ENCODE assay signal across 13 cellular contexts in genomic region chr10:17007836-17008235, GRCh38.
DNase-seq lines count a peak whose midpoint lies in the region; ATAC-seq and TF ChIP-seq lines count a peak whose summit lies in the region.
"Had no signal": no experiment of that assay in that cellular context is flagged by ENCODE, and none has a peak within 500 bp of the region (broad histone marks: within the 10 kb centered on the region; RNA-seq: fewer than 3 reads in every experiment).

No MANE protein-coding gene starts in this region.

- H2AFZ ChIP-seq in Loucy (ENCODE audit: low read length), result 0 out of 2 replicates have a peak overlapping the region, but pooled peaks have one; percentile 57
- H2AFZ ChIP-seq in mesenchymal stem cell (ENCODE audit: low read depth, low read length), result no peak overlapping the region
- H2AFZ ChIP-seq in GM23338, result no peak overlapping the region
- H2AFZ ChIP-seq: parathyroid adenoma had no signal

- POLR2A ChIA-PET in CD8-positive, alpha-beta T cell (lab: Charles Lee), result no interaction called here

- no peak overlapping the region for H3K14ac ChIP-seq in mesenchymal stem cell (ENCODE audit: low read length in 2 of 2)

- H3F3A ChIP-seq in Loucy (ENCODE audit: low read depth) (peaks cover 2% of the 10 kb centered on the region; the same call in 1 of the 2 replicates), GM23338 (replicated peaks; ENCODE audit: low read depth) (no peaks in the 10 kb centered on the region)

- peak overlapping the region; percentile 80 to 87 for H3K18ac ChIP-seq in mesenchymal stem cell (ENCODE audit: low read depth in 1 of 2, low read length in 2 of 2)

- H3K27me3 Mint-ChIP-seq in endodermal cell (ENCODE audit: insufficient read depth), result no peaks in the 10 kb centered on the region
- H3K27me3 Mint-ChIP-seq in CD8-positive, alpha-beta T cell (ENCODE audit: low read depth), result no peaks in the 10 kb centered on the region
- H3K27me3 Mint-ChIP-seq in progenitor cell of endocrine pancreas, result no peaks in the 10 kb centered on the region
- no peaks in the 10 kb centered on the region for H3K27me3 Mint-ChIP-seq in GM23338 (ENCODE audit: insufficient read depth, low read depth, poor library complexity)

- no peak overlapping the region for H3K23ac ChIP-seq in mesenchymal stem cell (ENCODE audit: low read length in 2 of 2)

- H3K27ac ChIP-seq in endodermal cell (ENCODE audit: low read depth, low read length) (peak overlapping the region; percentile 98), mesenchymal stem cell (ENCODE audit: low read length, poor library complexity, severe bottlenecking) (no peak overlapping the region), suprapubic skin (peak overlapping the region; percentile 67), GM23338 (ENCODE audit: low read depth) (no peak overlapping the region)
- H3K27ac ChIP-seq in CD8-positive, alpha-beta T cell (ENCODE audit: low read depth, low read length), result no peak overlapping the region
- H3K27ac ChIP-seq: SJCRH30 had no signal

- H3K79me2 ChIP-seq in Loucy (ENCODE audit: insufficient read depth, low read length), result no peaks in the 10 kb centered on the region
- H3K79me2 ChIP-seq in GM23338 (replicated peaks; ENCODE audit: insufficient read depth), result no peaks in the 10 kb centered on the region
- H3K79me2 ChIP-seq: parathyroid adenoma had no signal

- H2AK5ac ChIP-seq in mesenchymal stem cell (ENCODE audit: low read length, severe bottlenecking), result no peak overlapping the region

- ATAC-seq in activated naive CD4-positive, alpha-beta T cell treated with anti-CD3 and anti-CD28 coated beads, Interleukin-2, amount 50 U/mL, for 72 hours, result no peak
- no peak for ATAC-seq in CD8-positive, alpha-beta T cell
- ATAC-seq in GM23338, result no peak

- H3K9ac ChIP-seq in Loucy (ENCODE audit: low read depth, low read length, poor library complexity, severe bottlenecking) (no peak overlapping the region), endodermal cell (ENCODE audit: extremely low read depth, low read length, poor library complexity, severe bottlenecking) (no peak overlapping the region), mesenchymal stem cell (ENCODE audit: low read length) (peak overlapping the region; percentile 75)
- H3K9ac ChIP-seq: parathyroid adenoma had no signal

- peaks cover 13% of the 10 kb centered on the region for H3K36me3 Mint-ChIP-seq in endodermal cell (ENCODE audit: low read depth)
- peaks cover 26 to 32% of the 10 kb centered on the region in 2 donors for H3K36me3 Mint-ChIP-seq in activated naive CD4-positive, alpha-beta T cell treated with anti-CD3 and anti-CD28 coated beads, Interleukin-2, amount 50 U/mL, for 72 hours
- peaks cover 9% of the 10 kb centered on the region for H3K36me3 Mint-ChIP-seq in CD8-positive, alpha-beta T cell
- H3K36me3 Mint-ChIP-seq in progenitor cell of endocrine pancreas (ENCODE audit: insufficient read depth), result peaks cover 2% of the 10 kb centered on the region
- peaks cover 13% of the 10 kb centered on the region for H3K36me3 Mint-ChIP-seq in GM23338 (ENCODE audit: low read depth)

- no peak for TF ChIP-seq POLR2A in suprapubic skin (IDR thresholded peaks at IDR 0.05)

- peak overlapping the region; percentile 92 for H4K8ac ChIP-seq in mesenchymal stem cell (ENCODE audit: low read length)

- H4K91ac ChIP-seq in mesenchymal stem cell (ENCODE audit: low read length), result peak overlapping the region; percentile 44

- no peak overlapping the region for H3K27ac Mint-ChIP-seq in endodermal cell
- no peak overlapping the region for H3K27ac Mint-ChIP-seq in activated naive CD4-positive, alpha-beta T cell treated with anti-CD3 and anti-CD28 coated beads, Interleukin-2, amount 50 U/mL, for 72 hours
- H3K27ac Mint-ChIP-seq in CD8-positive, alpha-beta T cell, result no peak overlapping the region
- no peak overlapping the region for H3K27ac Mint-ChIP-seq in progenitor cell of endocrine pancreas
- no peak overlapping the region for H3K27ac Mint-ChIP-seq in GM23338
- H3K27ac Mint-ChIP-seq: IgD-negative memory B cell had no signal

- TF ChIP-seq EP300 in suprapubic skin (IDR thresholded peaks at IDR 0.05), result no peak

- peak overlapping the region; percentile 89 to 95 for H2BK12ac ChIP-seq in mesenchymal stem cell (ENCODE audit: low read length in 2 of 2)

- H3K4me1 ChIP-seq in Loucy (ENCODE audit: insufficient read depth, low read length, poor library complexity, severe bottlenecking) (peaks cover 32% of the 10 kb centered on the region), endodermal cell (ENCODE audit: control insufficient read depth, insufficient read depth, low read length) (peaks cover 3% of the 10 kb centered on the region), mesenchymal stem cell (ENCODE audit: control insufficient read depth, insufficient read depth, low read depth, low read length) (peaks cover 4% of the 10 kb centered on the region), suprapubic skin (peaks cover 51% of the 10 kb centered on the region), GM23338 (ENCODE audit: insufficient read depth) (no peaks in the 10 kb centered on the region)
- H3K4me1 ChIP-seq in CD8-positive, alpha-beta T cell (ENCODE audit: insufficient read depth, low read length), result peaks cover 34% of the 10 kb centered on the region
- H3K4me1 ChIP-seq: BE2C, parathyroid adenoma had no signal

- H3K36me3 ChIP-seq in Loucy (ENCODE audit: insufficient read depth, low read length) (no peaks in the 10 kb centered on the region), endodermal cell (ENCODE audit: control insufficient read depth, insufficient read depth, low read length) (no peaks in the 10 kb centered on the region), mesenchymal stem cell (ENCODE audit: control insufficient read depth in 1 of 2, insufficient read depth in 2 of 2, low read depth in 1 of 2, low read length in 2 of 2) (no peaks in the 10 kb centered on the region), suprapubic skin (no peaks in the 10 kb centered on the region), GM23338 (ENCODE audit: insufficient read depth) (no peaks in the 10 kb centered on the region)
- no peaks in the 10 kb centered on the region for H3K36me3 ChIP-seq in CD8-positive, alpha-beta T cell (ENCODE audit: insufficient read depth, low read length)
- H3K36me3 ChIP-seq: BE2C, SJCRH30 had no signal

- no peaks in the 10 kb centered on the region for H3K9me3 ChIP-seq in Loucy (ENCODE audit: insufficient read depth, low read depth, low read length)
- peaks cover 56% of the 10 kb centered on the region for H3K9me3 ChIP-seq in endodermal cell (ENCODE audit: control insufficient read depth, low read length)
- peaks cover 4% of the 10 kb centered on the region for H3K9me3 ChIP-seq in mesenchymal stem cell (ENCODE audit: control insufficient read depth, low read length)
- H3K9me3 ChIP-seq in suprapubic skin, result no peaks in the 10 kb centered on the region
- no peaks in the 10 kb centered on the region for H3K9me3 ChIP-seq in CD8-positive, alpha-beta T cell (ENCODE audit: low read length)
- H3K9me3 ChIP-seq: BE2C had no signal

- WGBS in endodermal cell (ENCODE audit: insufficient coverage in 1 of 2, insufficient read length in 1 of 2), 2 experiments, result 82 to 91% methylated on average over 1 to 4 of the region's 4 CpGs
- 41% methylated on average over 2 of the region's 4 CpGs for WGBS in mesenchymal stem cell
- WGBS in suprapubic skin, result 54% methylated on average over 4 of the region's 4 CpGs

- H3K4ac ChIP-seq in mesenchymal stem cell (ENCODE audit: low read depth in 1 of 2, low read length in 2 of 2), result peak overlapping the region; percentile 86 to 96

- peaks cover 19% of the 10 kb centered on the region for H3K4me1 Mint-ChIP-seq in endodermal cell
- peaks cover 46% of the 10 kb centered on the region for H3K4me1 Mint-ChIP-seq in CD8-positive, alpha-beta T cell (ENCODE audit: low read depth)
- H3K4me1 Mint-ChIP-seq in progenitor cell of endocrine pancreas (ENCODE audit: low read depth), result peaks cover 2% of the 10 kb centered on the region
- no peaks in the 10 kb centered on the region for H3K4me1 Mint-ChIP-seq in GM23338

- intact Hi-C loops in CD8-positive, alpha-beta T cell (cut with DNase I, micrococcal nuclease), result loop anchor here in 1 of 2 experiments (10.0 kb wide), 1 partner anchor 57 kb away; no protein-coding TSS in a partner anchor

- DNase-seq in endodermal cell (peak; percentile 11), mesenchymal stem cell (peak; percentile 74), suprapubic skin (ENCODE audit: low spot score in 2 of 2) (no peak), progenitor cell of endocrine pancreas (ENCODE audit: low spot score, unreplicated experiment) (no peak), GM23338 (ENCODE audit: low spot score) (no peak)
- no peak for DNase-seq in activated naive CD4-positive, alpha-beta T cell treated with anti-CD3 and anti-CD28 coated beads, Interleukin-2, amount 50 U/mL, for 72 hours (ENCODE audit: low spot score in 2 of 2)
- DNase-seq in CD8-positive, alpha-beta T cell, result no peak
- DNase-seq: BE2C; SJCRH30; stimulated activated CD4-positive, alpha-beta T cell treated with anti-CD3 and anti-CD28 coated beads, Interleukin-12 subunit alpha, Interleukin-12 subunit beta, amount 100 ng/mL, for 4 hours had no signal

- no peak overlapping the region for H2BK5ac ChIP-seq in mesenchymal stem cell (ENCODE audit: low read depth, low read length, poor library complexity, severe bottlenecking)

- no peaks in the 10 kb centered on the region for H4K20me1 ChIP-seq in Loucy (ENCODE audit: insufficient read depth, low read length, poor library complexity, severe bottlenecking)
- H4K20me1 ChIP-seq in GM23338 (replicated peaks; ENCODE audit: insufficient read depth), result no peaks in the 10 kb centered on the region

- H3K9me2 ChIP-seq in Loucy (replicated peaks; ENCODE audit: low read depth, low read length) (no peaks in the 10 kb centered on the region), GM23338 (ENCODE audit: insufficient read depth) (peaks cover 7% of the 10 kb centered on the region; the same call in 1 of the 2 replicates)

- H2BK120ac ChIP-seq in mesenchymal stem cell (ENCODE audit: low read depth, low read length), result peak overlapping the region; percentile 91

- peaks cover 44% of the 10 kb centered on the region for H3K9me3 Mint-ChIP-seq in endodermal cell
- H3K9me3 Mint-ChIP-seq in activated naive CD4-positive, alpha-beta T cell treated with anti-CD3 and anti-CD28 coated beads, Interleukin-2, amount 50 U/mL, for 72 hours, result peaks cover 11 to 12% of the 10 kb centered on the region in 2 donors
- no peaks in the 10 kb centered on the region for H3K9me3 Mint-ChIP-seq in CD8-positive, alpha-beta T cell
- no peaks in the 10 kb centered on the region for H3K9me3 Mint-ChIP-seq in progenitor cell of endocrine pancreas (ENCODE audit: low read depth)
- H3K9me3 Mint-ChIP-seq in GM23338, result peaks cover 20% of the 10 kb centered on the region

- H3K4me2 ChIP-seq in Loucy (ENCODE audit: low read depth, low read length, poor library complexity, severe bottlenecking) (peak overlapping the region; percentile 42), mesenchymal stem cell (ENCODE audit: low read length, poor library complexity, severe bottlenecking) (no peak overlapping the region), GM23338 (no peak overlapping the region)

- no peak overlapping the region for H3K4me3 ChIP-seq in Loucy (ENCODE audit: low read length, poor library complexity, severe bottlenecking)
- H3K4me3 ChIP-seq in endodermal cell (ENCODE audit: low read length), result no peak overlapping the region
- H3K4me3 ChIP-seq in mesenchymal stem cell (ENCODE audit: insufficient read depth in 1 of 2, low read depth in 1 of 2, low read length in 2 of 2), result no peak overlapping the region
- H3K4me3 ChIP-seq in suprapubic skin, result no peak overlapping the region
- H3K4me3 ChIP-seq in CD8-positive, alpha-beta T cell (ENCODE audit: low read depth, low read length), result no peak overlapping the region
- H3K4me3 ChIP-seq in GM23338, result no peak overlapping the region
- H3K4me3 ChIP-seq: SJCRH30 had no signal

- H3K27me3 ChIP-seq in Loucy (ENCODE audit: insufficient read depth, low read length, poor library complexity, severe bottlenecking), result no peaks in the 10 kb centered on the region
- H3K27me3 ChIP-seq in endodermal cell (ENCODE audit: control insufficient read depth, insufficient read depth, low read length, poor library complexity, severe bottlenecking), result no peaks in the 10 kb centered on the region
- H3K27me3 ChIP-seq in mesenchymal stem cell (ENCODE audit: control insufficient read depth in 1 of 2, insufficient read depth in 1 of 2, low read length in 2 of 2), result no peaks in the 10 kb centered on the region
- no peaks in the 10 kb centered on the region for H3K27me3 ChIP-seq in suprapubic skin
- H3K27me3 ChIP-seq in CD8-positive, alpha-beta T cell (ENCODE audit: insufficient read depth, low read length), result no peaks in the 10 kb centered on the region
- no peaks in the 10 kb centered on the region for H3K27me3 ChIP-seq in GM23338 (ENCODE audit: insufficient read depth)
- H3K27me3 ChIP-seq: BE2C, SJCRH30 had no signal

- CTCF ChIA-PET in CD8-positive, alpha-beta T cell (lab: Charles Lee), result no interaction called here

- TF ChIP-seq CTCF in Loucy (conservative IDR thresholded peaks at IDR 0.05; ENCODE audit: low read length), result no peak
- no peak for TF ChIP-seq CTCF in endodermal cell (conservative IDR thresholded peaks at IDR 0.05)
- TF ChIP-seq CTCF in suprapubic skin (IDR thresholded peaks at IDR 0.05), result no peak
- no peak for TF ChIP-seq CTCF in CD8-positive, alpha-beta T cell (IDR thresholded peaks at IDR 0.05)
- no peak for TF ChIP-seq CTCF in progenitor cell of endocrine pancreas (IDR thresholded peaks at IDR 0.05; ENCODE audit: unreplicated experiment)
- no peak for TF ChIP-seq CTCF in GM23338 (conservative IDR thresholded peaks at IDR 0.05; ENCODE audit: low read depth in 2 of 2)

- peak overlapping the region; percentile 95 for H2BK15ac ChIP-seq in mesenchymal stem cell (ENCODE audit: low read depth, poor library complexity, severe bottlenecking)

- H3K4me3 Mint-ChIP-seq in endodermal cell, result no peak overlapping the region
- no peak overlapping the region for H3K4me3 Mint-ChIP-seq in CD8-positive, alpha-beta T cell
- no peak overlapping the region for H3K4me3 Mint-ChIP-seq in progenitor cell of endocrine pancreas (ENCODE audit: low read depth)
- H3K4me3 Mint-ChIP-seq in GM23338, result no peak overlapping the region
- H3K4me3 Mint-ChIP-seq: IgD-negative memory B cell had no signal

- no peaks in the 10 kb centered on the region for H3K79me1 ChIP-seq in mesenchymal stem cell (replicated peaks; ENCODE audit: low read length, poor library complexity, severe bottlenecking)

Comparison
In these comparisons a context has a peak if more than half of its experiments do, and no peak if none do; other contexts are left out.
1. DNase-seq: peak in endodermal cell (single experiment) and mesenchymal stem cell (single experiment); none in suprapubic skin (0 of 2), activated naive CD4-positive, alpha-beta T cell treated with anti-CD3 and anti-CD28 coated beads, Interleukin-2, amount 50 U/mL, for 72 hours (0 of 2), CD8-positive, alpha-beta T cell (0 of 7), progenitor cell of endocrine pancreas (single experiment) and GM23338 (single experiment).
2. H3K27ac ChIP-seq: peak in endodermal cell (single experiment) and suprapubic skin (single experiment); none in mesenchymal stem cell (single experiment), CD8-positive, alpha-beta T cell (single experiment) and GM23338 (single experiment).